ENCODE assay signal across 24 cellular contexts in the genomic region with DNA sequence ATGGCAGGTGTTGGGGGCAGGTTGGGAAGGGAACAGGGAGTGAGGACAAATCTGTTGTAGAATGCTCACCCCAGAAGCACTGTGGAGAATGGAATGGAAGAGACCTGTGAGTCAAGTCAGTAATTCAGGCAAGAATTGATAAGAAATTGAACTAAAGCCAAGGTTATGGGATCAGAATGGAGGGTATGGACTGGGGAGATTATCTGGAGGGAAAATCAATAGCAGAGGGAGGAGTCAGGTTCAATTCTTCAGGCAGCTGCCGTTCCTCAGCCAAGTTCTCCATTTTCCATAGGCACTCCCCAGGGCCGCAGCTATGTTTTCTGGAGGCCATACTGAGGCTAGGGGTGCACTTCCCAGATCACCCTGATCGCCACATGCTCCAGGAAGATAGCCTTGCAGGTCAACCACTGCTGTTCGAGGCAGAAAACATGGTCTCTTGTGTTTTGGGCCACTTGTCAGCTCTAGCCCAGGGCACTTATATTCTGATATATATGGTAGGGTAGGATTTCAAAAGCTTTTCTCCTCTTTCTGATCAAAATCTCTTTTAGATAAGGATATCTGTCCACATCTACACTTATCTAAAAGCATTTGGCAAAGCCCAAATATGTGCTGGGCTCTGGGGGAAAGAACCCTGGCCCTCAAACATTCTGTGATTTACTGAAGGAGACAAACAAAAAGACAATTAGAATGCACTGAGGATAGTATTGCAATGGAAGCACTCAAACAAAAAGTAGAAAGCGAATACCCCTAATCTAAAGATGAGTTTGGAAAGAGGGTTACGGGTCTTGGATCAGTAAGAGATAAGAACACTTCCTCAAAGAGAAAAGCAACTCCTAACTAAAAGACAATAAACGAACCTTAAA.
A peak's percentile ranks its signal among the peaks of the same experiment; 100 is the strongest.
DNase-seq lines count a peak whose midpoint lies in the region; ATAC-seq, FAIRE-seq and TF ChIP-seq lines count a peak whose summit lies in the region.
"Had no signal": no experiment of that assay in that cellular context is flagged by ENCODE, and none has a peak within 500 bp of the region (broad histone marks: within the 10 kb centered on the region; RNA-seq: fewer than 3 reads in every experiment).

No MANE protein-coding gene starts in this region.

- whole genome bisulfite sequencing in K562 (ENCODE audit: insufficient coverage, low coverage, missing lambda C conversion rate): 9% methylated on average over 7 of the region's 7 CpGs
- 79 to 84% methylated on average over 7 of the region's 7 CpGs for WGBS in testis, 2 donors

- BruUV-seq in K562 (replicated peaks; lab: Mats Ljungman, UMichigan): no TSS peak

- no peaks in the 10 kb centered on the region for H3K9me3 Mint-ChIP-seq in naive thymus-derived CD4-positive, alpha-beta T cell
- H3K9me3 Mint-ChIP-seq: T-helper 1 cell treated with Interleukin-12 subunit alpha and Interleukin-12 subunit beta and Interleukin-4 antibody, amounts not matched to agents 30 μg/mL and 1 μg/mL, for 36 hours had no signal

- peaks cover 0 to 7% (median 0%) of the 10 kb centered on the region in 7 donors for H3K4me1 Mint-ChIP-seq in naive thymus-derived CD4-positive, alpha-beta T cell

- H3K36me3 ChIP-seq in ACC112 (ENCODE audit: insufficient read depth, low read length) (no peaks in the 10 kb centered on the region), K562 (ENCODE audit: control insufficient read depth, insufficient read depth, low read length) (no peaks in the 10 kb centered on the region), testis (ENCODE audit: low read depth, missing control alignments) (no peaks in the 10 kb centered on the region)
- H3K36me3 ChIP-seq in naive thymus-derived CD4-positive, alpha-beta T cell (ENCODE audit: control insufficient read depth in 2 of 3, insufficient read depth in 3 of 3, low read length in 3 of 3): no peaks in the 10 kb centered on the region
- H3K36me3 ChIP-seq: BLaER1, brain microvascular endothelial cell, esophagus muscularis mucosa, gastroesophageal sphincter, stomach, upper lobe of right lung had no signal

- H3K27me3 Mint-ChIP-seq in naive thymus-derived CD4-positive, alpha-beta T cell: peaks cover 0 to 14% (median 1%) of the 10 kb centered on the region in 5 donors

- TF ChIP-seq EP300 in K562 (IDR thresholded peaks at IDR 0.05; ENCODE audit: low read length): no peak; the same call in 1 of the 2 replicates

- H3K4me1 ChIP-seq in ACC112 (ENCODE audit: control insufficient read depth, insufficient read depth, low read length, unreplicated experiment) (peaks cover 22% of the 10 kb centered on the region), K562 (replicated peaks in 1 of 2; ENCODE audit: control insufficient read depth in 2 of 2, insufficient read depth in 2 of 2, low read length in 2 of 2) (peaks cover 6 to 13% of the 10 kb centered on the region in 2 experiments; a peak in 4 of 5 replicates), testis (no peaks in the 10 kb centered on the region)
- H3K4me1 ChIP-seq in naive thymus-derived CD4-positive, alpha-beta T cell (ENCODE audit: control insufficient read depth in 2 of 2, insufficient read depth in 2 of 2, low read length in 2 of 2): no peaks in the 10 kb centered on the region
- H3K4me1 ChIP-seq: BLaER1, esophagus muscularis mucosa, gastroesophageal sphincter, upper lobe of right lung had no signal

- H3K9ac ChIP-seq in K562 (ENCODE audit: insufficient read depth in 1 of 2, low read depth in 2 of 2, low read length in 2 of 2): peak overlapping the region in 1 of 2 experiments; percentile 60; a peak in 1 of 4 replicates
- H3K9ac ChIP-seq: BLaER1 had no signal

- TF ChIP-seq CTCF in K562 (IDR thresholded peaks at IDR 0.05 in 2 of 3, conservative IDR thresholded peaks at IDR 0.05 in 1 of 3; ENCODE audit: insufficient read depth in 2 of 3, low read depth in 1 of 3, low read length in 3 of 3): no peak
- TF ChIP-seq CTCF in testis (IDR thresholded peaks at IDR 0.05): no peak

- POLR2A ChIA-PET in K562 (lab: Yijun Ruan, JAX): interaction anchor here (0.8 to 2.2 kb wide), 5 partner anchors 14 to 152 kb away, joined by 3 to 9 read pairs (median 3); a partner anchor contains a TSS
- POLR2A ChIA-PET in naive thymus-derived CD4-positive, alpha-beta T cell (lab: Charles Lee): no interaction called here

- H3K27me3 ChIP-seq in ACC112 (ENCODE audit: insufficient read depth, low read length): no peaks in the 10 kb centered on the region
- no peaks in the 10 kb centered on the region for H3K27me3 ChIP-seq in K562 (ENCODE audit: control insufficient read depth in 2 of 2, insufficient read depth in 2 of 2, low read length in 2 of 2)
- H3K27me3 ChIP-seq in naive thymus-derived CD4-positive, alpha-beta T cell (ENCODE audit: control insufficient read depth in 2 of 2, insufficient read depth in 2 of 2, low read length in 2 of 2): no peaks in the 10 kb centered on the region
- no peaks in the 10 kb centered on the region for H3K27me3 ChIP-seq in testis
- H3K27me3 ChIP-seq: BLaER1, brain microvascular endothelial cell, esophagus muscularis mucosa, gastroesophageal sphincter, stomach, upper lobe of right lung had no signal

- H3K27ac ChIP-seq in ACC112 (ENCODE audit: low read depth, low read length): peak overlapping the region; percentile 87
- H3K27ac ChIP-seq in K562 (ENCODE audit: extremely low read depth, low read depth, low read length): no peak overlapping the region
- no peak overlapping the region for H3K27ac ChIP-seq in naive thymus-derived CD4-positive, alpha-beta T cell (ENCODE audit: low read depth, low read length)
- no peak overlapping the region for H3K27ac ChIP-seq in testis
- H3K27ac ChIP-seq: BLaER1, esophagus muscularis mucosa, gastroesophageal sphincter, stomach, upper lobe of right lung had no signal

- no peak overlapping the region for H3K4me3 Mint-ChIP-seq in naive thymus-derived CD4-positive, alpha-beta T cell
- H3K4me3 Mint-ChIP-seq: T-helper 1 cell treated with Interleukin-12 subunit alpha and Interleukin-12 subunit beta and Interleukin-4 antibody, amounts not matched to agents 30 μg/mL and 1 μg/mL, for 36 hours; WTC11 had no signal

- H2AFZ ChIP-seq in ACC112 (ENCODE audit: low read length, unreplicated experiment) (peak overlapping the region; percentile 19), K562 (ENCODE audit: low read depth, low read length) (peak overlapping the region; percentile 71)

- TF ChIP-seq POLR2A in K562 (conservative IDR thresholded peaks at IDR 0.05) (no peak), testis (IDR thresholded peaks at IDR 0.05) (no peak)

- H3K4me3 ChIP-seq in ACC112 (ENCODE audit: low read depth, low read length) (no peak overlapping the region), K562 (no peak overlapping the region), testis (no peak overlapping the region)
- no peak overlapping the region for H3K4me3 ChIP-seq in naive thymus-derived CD4-positive, alpha-beta T cell (ENCODE audit: low read length)
- H3K4me3 ChIP-seq: BLaER1, esophagus muscularis mucosa, gastroesophageal sphincter, lung, stomach, upper lobe of right lung had no signal

- H3K79me2 ChIP-seq in ACC112 (ENCODE audit: control insufficient read depth, insufficient read depth, low read length, unreplicated experiment) (no peaks in the 10 kb centered on the region), K562 (ENCODE audit: control insufficient read depth, insufficient read depth, low read length) (no peaks in the 10 kb centered on the region)

- intact Hi-C loops in K562 (cut with micrococcal nuclease) (loop anchor here (1.0 kb wide), 1 partner anchor 104 kb away; a partner anchor contains a TSS), testis (cut with DNase I; ENCODE audit: low total_unique reads) (no loop called here)
- intact Hi-C loops in naive thymus-derived CD4-positive, alpha-beta T cell (cut with micrococcal nuclease): loop anchor here in 1 of 2 donors (1.0 kb wide), 1 partner anchor 104 kb away; a partner anchor contains a TSS

- H3K9me3 ChIP-seq in K562 (replicated peaks; ENCODE audit: control insufficient read depth, insufficient read depth, low read depth, low read length): no peaks in the 10 kb centered on the region
- no peaks in the 10 kb centered on the region for H3K9me3 ChIP-seq in naive thymus-derived CD4-positive, alpha-beta T cell (ENCODE audit: control insufficient read depth in 2 of 3, low read length in 3 of 3)
- H3K9me3 ChIP-seq in testis: no peaks in the 10 kb centered on the region
- H3K9me3 ChIP-seq: BLaER1, esophagus muscularis mucosa, gastroesophageal sphincter, stomach, upper lobe of right lung had no signal

- TF ChIP-seq RAD21 in K562 (CRISPR knock-in tag; conservative IDR thresholded peaks at IDR 0.05 in 1 of 2, IDR thresholded peaks at IDR 0.05 in 1 of 2): peak in 1 of 2 experiments; percentile 24; a peak in 1 of 4 replicates

- in situ Hi-C loops in K562 (cut with MboI): no loop called here

- peak; percentile 58 for FAIRE-seq in K562 (lab: Jason Lieb, UNC)

- no peaks in the 10 kb centered on the region for H3K36me3 Mint-ChIP-seq in naive thymus-derived CD4-positive, alpha-beta T cell
- H3K36me3 Mint-ChIP-seq: WTC11 had no signal

- no peaks in the 10 kb centered on the region for H4K20me1 ChIP-seq in K562 (replicated peaks; ENCODE audit: control insufficient read depth, insufficient read depth, low read length)
- H4K20me1 ChIP-seq: BLaER1 had no signal

- DNase-seq in LoVo (ENCODE audit: low spot score) (peak; percentile 25), K562 (ENCODE audit: extremely low read depth in 1 of 4, low spot score in 3 of 4) (peak; percentile 20 to 68 (median 44)), amygdala (lab: John Stamatoyannopoulos, UW) (no peak), testis (no peak), NCI-H510A (lab: John Stamatoyannopoulos, UW) (no peak)
- DNase-seq in naive thymus-derived CD4-positive, alpha-beta T cell: no peak
- DNase-seq: activated CD4-positive, alpha-beta T cell treated with anti-CD3 and anti-CD28 coated beads, Interleukin-2, amount 50 U/mL, for 4 hours; effector CD8-positive, alpha-beta T cell; KBM-7; NCI-H1048; NCI-H2029; NK-92 treated with Interleukin-12 subunit alpha and Interleukin-12 subunit beta, amount 100 ng/mL, for 24 hours; stimulated activated CD4-positive, alpha-beta T cell treated with anti-CD3 and anti-CD28 coated beads, Interleukin-4, amount 100 ng/mL, for 24 hours; stomach; upper lobe of right lung had no signal

- peak overlapping the region; percentile 47; the same call in 1 of the 2 replicates for H3K4me2 ChIP-seq in K562 (ENCODE audit: insufficient read depth, low read length)
- H3K4me2 ChIP-seq: BLaER1 had no signal

- peak; percentile 78 for ATAC-seq in K562
- ATAC-seq in naive thymus-derived CD4-positive, alpha-beta T cell: peak; percentile 53
- no peak for ATAC-seq in GM18517 (IDR thresholded peaks at IDR 0.05; ENCODE audit: unreplicated experiment)
- ATAC-seq: WTC11 had no signal

- no peak overlapping the region for H3K27ac Mint-ChIP-seq in naive thymus-derived CD4-positive, alpha-beta T cell
- H3K27ac Mint-ChIP-seq: T-helper 1 cell treated with Interleukin-12 subunit alpha and Interleukin-12 subunit beta and Interleukin-4 antibody, amounts not matched to agents 30 μg/mL and 1 μg/mL, for 36 hours; WTC11 had no signal

- no peaks in the 10 kb centered on the region for H3K9me1 ChIP-seq in K562 (ENCODE audit: control insufficient read depth, insufficient read depth, low read length)

- CTCF ChIA-PET in K562 (lab: Yijun Ruan, JAX; ENCODE audit: low intra/inter-chr PET ratio): no interaction called here
- CTCF ChIA-PET in naive thymus-derived CD4-positive, alpha-beta T cell (lab: Charles Lee): interaction anchor here (0.6 kb wide), 1 partner anchor 480 kb away, joined by 4 read pairs; no protein-coding TSS in a partner anchor

Comparison
In these comparisons a context has a peak if more than half of its experiments do, and no peak if none do; other contexts are left out.
1. DNase-seq: peak in LoVo (single experiment) and K562 (4 of 4); none in naive thymus-derived CD4-positive, alpha-beta T cell (0 of 9), amygdala (0 of 56), testis (single experiment) and NCI-H510A (single experiment).